ENCODE assay signal across 9 cellular contexts in the genomic region with DNA sequence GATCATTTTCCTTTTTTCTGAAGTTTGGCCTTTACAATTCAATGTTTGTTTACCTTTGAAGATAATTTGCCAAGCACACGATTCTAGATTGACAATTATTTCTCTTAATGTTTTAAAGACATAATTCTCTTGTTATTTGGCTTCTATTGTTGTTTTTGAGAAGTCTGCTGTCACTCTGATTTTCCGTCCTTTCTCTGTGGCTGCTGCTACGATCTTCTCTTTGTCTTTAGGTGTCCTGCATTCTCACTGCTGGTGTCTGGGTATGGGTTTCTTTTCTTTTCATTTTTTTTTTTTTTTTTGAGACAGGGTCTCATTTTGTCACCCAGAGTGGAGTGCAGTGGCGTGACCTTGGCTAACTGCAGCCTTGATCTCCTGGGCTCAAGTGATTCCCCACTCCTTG. TPM values are rescaled to one million over a fixed set of nuclear protein-coding genes. Genes with fewer than 3 reads are reported as not detected.
"Had no signal": no experiment of that assay in that cellular context is flagged by ENCODE, and none has a peak within 500 bp of the region (broad histone marks: within the 10 kb centered on the region; RNA-seq: fewer than 3 reads in every experiment).

No MANE protein-coding gene starts in this region.

- FAIRE-seq: G401.6, GM12878, GM12891, GM12892, GM18507, GM19239 had no signal

- H3K4me3 ChIP-seq: GM12878 had no signal

- DNase-seq: GDM1, GF-D8 had no signal

- ATAC-seq: GM12878 had no signal

RNA-seq across cellular contexts. Expression of a gene that starts 15.1 kb away (rescaled TPM):
- total RNA-seq: G401, GM12878 had no signal

RNA-seq across cellular contexts. Expression of a gene that starts 36.6 kb away (rescaled TPM):
- total RNA-seq: G401 had no signal
